8 cellular contexts compared by ENCODE assay signal in genomic region chr4:145180298-145181090, GRCh38. TPM values are rescaled to one million over a fixed set of nuclear protein-coding genes. Genes with fewer than 3 reads are reported as not detected.
DNase-seq lines count a peak whose midpoint lies in the region; ATAC-seq and TF ChIP-seq lines count a peak whose summit lies in the region.

A gene with protein sequence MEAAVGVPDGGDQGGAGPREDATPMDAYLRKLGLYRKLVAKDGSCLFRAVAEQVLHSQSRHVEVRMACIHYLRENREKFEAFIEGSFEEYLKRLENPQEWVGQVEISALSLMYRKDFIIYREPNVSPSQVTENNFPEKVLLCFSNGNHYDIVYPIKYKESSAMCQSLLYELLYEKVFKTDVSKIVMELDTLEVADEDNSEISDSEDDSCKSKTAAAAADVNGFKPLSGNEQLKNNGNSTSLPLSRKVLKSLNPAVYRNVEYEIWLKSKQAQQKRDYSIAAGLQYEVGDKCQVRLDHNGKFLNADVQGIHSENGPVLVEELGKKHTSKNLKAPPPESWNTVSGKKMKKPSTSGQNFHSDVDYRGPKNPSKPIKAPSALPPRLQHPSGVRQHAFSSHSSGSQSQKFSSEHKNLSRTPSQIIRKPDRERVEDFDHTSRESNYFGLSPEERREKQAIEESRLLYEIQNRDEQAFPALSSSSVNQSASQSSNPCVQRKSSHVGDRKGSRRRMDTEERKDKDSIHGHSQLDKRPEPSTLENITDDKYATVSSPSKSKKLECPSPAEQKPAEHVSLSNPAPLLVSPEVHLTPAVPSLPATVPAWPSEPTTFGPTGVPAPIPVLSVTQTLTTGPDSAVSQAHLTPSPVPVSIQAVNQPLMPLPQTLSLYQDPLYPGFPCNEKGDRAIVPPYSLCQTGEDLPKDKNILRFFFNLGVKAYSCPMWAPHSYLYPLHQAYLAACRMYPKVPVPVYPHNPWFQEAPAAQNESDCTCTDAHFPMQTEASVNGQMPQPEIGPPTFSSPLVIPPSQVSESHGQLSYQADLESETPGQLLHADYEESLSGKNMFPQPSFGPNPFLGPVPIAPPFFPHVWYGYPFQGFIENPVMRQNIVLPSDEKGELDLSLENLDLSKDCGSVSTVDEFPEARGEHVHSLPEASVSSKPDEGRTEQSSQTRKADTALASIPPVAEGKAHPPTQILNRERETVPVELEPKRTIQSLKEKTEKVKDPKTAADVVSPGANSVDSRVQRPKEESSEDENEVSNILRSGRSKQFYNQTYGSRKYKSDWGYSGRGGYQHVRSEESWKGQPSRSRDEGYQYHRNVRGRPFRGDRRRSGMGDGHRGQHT (minus strand): TSS chr4:145180589. CDS start chr4:145179973, 616 bp downstream.

- H3K14ac ChIP-seq in trophoblast cell (ENCODE audit: low read length): peak within 1 kb of the TSS; percentile 63

- peak within 1 kb of the TSS; percentile 96 for H4K8ac ChIP-seq in trophoblast cell (ENCODE audit: low read depth, low read length)

- peak within 1 kb of the TSS; percentile 90 for H2BK5ac ChIP-seq in trophoblast cell (ENCODE audit: low read depth, low read length, poor library complexity)

- intact Hi-C loops in cardiac septum (cut with DNase I) (loop anchor here (1.0 kb wide), 1 partner anchor 439 kb away; the partner anchor contains the start of gene MMAA), transverse colon (cut with DNase I; ENCODE audit: low total_unique reads) (no loop called here)

- peak within 1 kb of the TSS; percentile 84 for H4K91ac ChIP-seq in trophoblast cell (ENCODE audit: low read depth, low read length)

- no peak within 1 kb of the TSS for H3K23ac ChIP-seq in trophoblast cell (ENCODE audit: low read length)

- no CpG with 5 or more reads among the region's 94 CpGs for WGBS in trophoblast cell (ENCODE audit: extremely low coverage, insufficient coverage, insufficient read length)
- WGBS in transverse colon (ENCODE audit: low coverage in 1 of 2), 2 donors: 0% methylated on average over 88 of the region's 94 CpGs; no CpG with 5 or more reads in 1 of the 2 donors

- DNase-seq in NCI-H1417 treated with DMSO at 0.1 percent for 48 hours (lab: John Stamatoyannopoulos, UW): peak; percentile 96
- DNase-seq in SW480 (ENCODE audit: low spot score): peak; percentile 93
- DNase-seq in adipocyte (ENCODE audit: low read depth): peak; percentile 97
- peak; percentile 99 for DNase-seq in cardiac septum (ENCODE audit: low spot score)
- peak; percentile 92 to 95 for DNase-seq in trophoblast cell
- peak; percentile 96 for DNase-seq in transverse colon

- no peak for TF ChIP-seq EP300 in transverse colon (IDR thresholded peaks at IDR 0.05; ENCODE audit: low read depth)

- H3K4me1 ChIP-seq in adipocyte (ENCODE audit: control insufficient read depth, insufficient read depth, low read length): peaks cover 29% of the 10 kb centered on the region
- H3K4me1 ChIP-seq in trophoblast cell (ENCODE audit: control insufficient read depth in 1 of 2, insufficient read depth in 2 of 2, low read length in 2 of 2): peaks cover 0 to 7% of the 10 kb centered on the region in 2 experiments
- H3K4me1 ChIP-seq in transverse colon: peaks cover 13 to 41% (median 34%) of the 10 kb centered on the region in 4 donors

- H3K9me3 ChIP-seq in adipocyte (ENCODE audit: control insufficient read depth, low read length): no peaks in the 10 kb centered on the region
- H3K9me3 ChIP-seq in trophoblast cell (ENCODE audit: insufficient read depth, low read depth, low read length): no peaks in the 10 kb centered on the region
- no peaks in the 10 kb centered on the region for H3K9me3 ChIP-seq in transverse colon

- peak within 1 kb of the TSS; percentile 59 for H4K12ac ChIP-seq in trophoblast cell (ENCODE audit: low read depth, low read length)

- H3K4me3 ChIP-seq in adipocyte (ENCODE audit: low read length) (peak within 1 kb of the TSS; percentile 99), trophoblast cell (ENCODE audit: low read depth, low read length) (peak within 1 kb of the TSS; percentile 89), transverse colon (peak within 1 kb of the TSS; percentile 73 to 98 (median 90))

- H3K36me3 ChIP-seq in adipocyte (ENCODE audit: control insufficient read depth, insufficient read depth, low read length, severe bottlenecking) (no peaks in the 10 kb centered on the region), trophoblast cell (ENCODE audit: control insufficient read depth in 1 of 2, insufficient read depth in 2 of 2, low read length in 2 of 2) (no peaks in the 10 kb centered on the region), transverse colon (no peaks in the 10 kb centered on the region)

- peak; percentile 37 for TF ChIP-seq CTCF in GM12874 (IDR thresholded peaks at IDR 0.05; ENCODE audit: insufficient read depth, low read depth, low read length)
- TF ChIP-seq CTCF in transverse colon (IDR thresholded peaks at IDR 0.05): no peak

- peak within 1 kb of the TSS; percentile 95 for H3K18ac ChIP-seq in trophoblast cell (ENCODE audit: low read length)

- H3K27ac ChIP-seq in trophoblast cell (ENCODE audit: low read depth, low read length): peak within 1 kb of the TSS; percentile 89
- peak within 1 kb of the TSS; percentile 97 to 100 (median 99) for H3K27ac ChIP-seq in transverse colon

- H3K9ac ChIP-seq in adipocyte (ENCODE audit: low read length) (peak within 1 kb of the TSS; percentile 95), trophoblast cell (ENCODE audit: low read length) (peak within 1 kb of the TSS; percentile 97)

- in situ Hi-C loops in transverse colon (cut with MboI; ENCODE audit: low pct_ligation_motif_present in 1 of 4, low pct_unique_long_range_greater_than_20kb in 1 of 4, low sequenced_read_pairs in 3 of 4): no loop called here

- H3K4me2 ChIP-seq in trophoblast cell (ENCODE audit: low read length): peak within 1 kb of the TSS; percentile 86

- peaks cover 6% of the 10 kb centered on the region for H3K79me2 ChIP-seq in trophoblast cell (ENCODE audit: control insufficient read depth, insufficient read depth, low read length, poor library complexity)

- no peaks in the 10 kb centered on the region for H3K27me3 ChIP-seq in adipocyte (replicated peaks; ENCODE audit: control insufficient read depth, insufficient read depth, low read length)
- no peaks in the 10 kb centered on the region for H3K27me3 ChIP-seq in trophoblast cell (ENCODE audit: insufficient read depth, low read length)
- no peaks in the 10 kb centered on the region for H3K27me3 ChIP-seq in transverse colon

- H2AFZ ChIP-seq in trophoblast cell (ENCODE audit: insufficient read depth, low read length, poor library complexity): peak within 1 kb of the TSS; percentile 50

- peaks cover 8% of the 10 kb centered on the region for H3K79me1 ChIP-seq in trophoblast cell (ENCODE audit: low read length)

- no peak within 1 kb of the TSS for H2BK12ac ChIP-seq in trophoblast cell (ENCODE audit: low read length)

- no peak within 1 kb of the TSS for H2AK5ac ChIP-seq in trophoblast cell (ENCODE audit: low read length)

- peak; percentile 73 for TF ChIP-seq POLR2A in transverse colon (IDR thresholded peaks at IDR 0.05)

- peak; percentile 77 for ATAC-seq in HG02763 (IDR thresholded peaks at IDR 0.05; ENCODE audit: unreplicated experiment)

- peak within 1 kb of the TSS; percentile 60 for H2BK120ac ChIP-seq in trophoblast cell (ENCODE audit: insufficient read depth, low read length, poor library complexity)

- peak within 1 kb of the TSS; percentile 82 for H3K4ac ChIP-seq in trophoblast cell (ENCODE audit: low read depth, low read length)

RNA-seq across cellular contexts. Expression of the gene that starts here (rescaled TPM):
- total RNA-seq in cardiac septum (26.7 TPM), transverse colon (10 to 100 TPM; 10.5 to 46.0 (median 27.6) TPM)
- polyA plus RNA-seq in trophoblast cell (2013): 15.6 and 16.1 TPM in 2 replicates

Comparison
In these comparisons a context has a peak if more than half of its experiments do, and no peak if none do; other contexts are left out.
1. Peak in every context shown above with its lines: DNase-seq, ATAC-seq, H3K4me3 ChIP-seq and H3K27ac ChIP-seq.